In genomic region chr9:2023042-2023441, GRCh38 we compare ENCODE assay signal across 9 cellular contexts. TPM values are rescaled to one million over a fixed set of nuclear protein-coding genes. Genes with fewer than 3 reads are reported as not detected.
DNase-seq lines count a peak whose midpoint lies in the region; ATAC-seq and TF ChIP-seq lines count a peak whose summit lies in the region.
"Had no signal": no experiment of that assay in that cellular context is flagged by ENCODE, and none has a peak within 500 bp of the region (broad histone marks: within the 10 kb centered on the region; RNA-seq: fewer than 3 reads in every experiment).

No MANE protein-coding gene starts in this region.

- H3K27me3 Mint-ChIP-seq in naive thymus-derived CD4-positive, alpha-beta T cell, result no peaks in the 10 kb centered on the region
- H3K27me3 Mint-ChIP-seq in chondrocyte (ENCODE audit: low read depth), result no peaks in the 10 kb centered on the region

- peak overlapping the region; percentile 61 to 100 (median 74) for H3K4me3 Mint-ChIP-seq in naive thymus-derived CD4-positive, alpha-beta T cell
- H3K4me3 Mint-ChIP-seq in chondrocyte (ENCODE audit: unreplicated experiment), result no peak overlapping the region

- H3K4me1 Mint-ChIP-seq in naive thymus-derived CD4-positive, alpha-beta T cell, result peaks cover 77 to 98% (median 90%) of the 10 kb centered on the region in 7 donors
- peaks cover 71% of the 10 kb centered on the region for H3K4me1 Mint-ChIP-seq in chondrocyte (ENCODE audit: low read depth)

- POLR2A ChIA-PET in naive thymus-derived CD4-positive, alpha-beta T cell (lab: Charles Lee), result interaction anchor here (4.6 kb wide), 1 partner anchor 31 kb away, joined by 24 read pairs; no protein-coding TSS in a partner anchor

- H3K4me1 ChIP-seq in BLaER1, result peaks cover 90% of the 10 kb centered on the region
- peaks cover 90 to 95% of the 10 kb centered on the region in 2 donors for H3K4me1 ChIP-seq in naive thymus-derived CD4-positive, alpha-beta T cell (ENCODE audit: control insufficient read depth in 2 of 2, insufficient read depth in 2 of 2, low read length in 2 of 2)

- H4K20me1 ChIP-seq in BLaER1, result peaks cover 100% of the 10 kb centered on the region

- no peaks in the 10 kb centered on the region for H3K9me3 ChIP-seq in BLaER1
- no peaks in the 10 kb centered on the region for H3K9me3 ChIP-seq in naive thymus-derived CD4-positive, alpha-beta T cell (ENCODE audit: control insufficient read depth in 2 of 3, low read length in 3 of 3)

- intact Hi-C loops in naive thymus-derived CD4-positive, alpha-beta T cell (cut with micrococcal nuclease), result loop anchor here (2.0 to 10.0 kb wide), 3 partner anchors 22 to 742 kb away; partner anchors contain the start of gene VLDLR (in 1 of the 2)

- H3K36me3 ChIP-seq in BLaER1, result no peaks in the 10 kb centered on the region
- no peaks in the 10 kb centered on the region for H3K36me3 ChIP-seq in naive thymus-derived CD4-positive, alpha-beta T cell (ENCODE audit: control insufficient read depth in 2 of 3, insufficient read depth in 3 of 3, low read length in 3 of 3)

- H3K27ac ChIP-seq in BLaER1, result no peak overlapping the region
- peak overlapping the region; percentile 56 for H3K27ac ChIP-seq in caudate nucleus (ENCODE audit: low read depth, low read length)
- peak overlapping the region; percentile 14 for H3K27ac ChIP-seq in naive thymus-derived CD4-positive, alpha-beta T cell (ENCODE audit: low read depth, low read length)

- H3K36me3 Mint-ChIP-seq in naive thymus-derived CD4-positive, alpha-beta T cell, result peaks cover 0 to 27% (median 3%) of the 10 kb centered on the region in 5 donors
- no peaks in the 10 kb centered on the region for H3K36me3 Mint-ChIP-seq in chondrocyte (ENCODE audit: low read depth)

- H3K27ac Mint-ChIP-seq in naive thymus-derived CD4-positive, alpha-beta T cell, result peak overlapping the region; percentile 64 to 92 (median 84)
- no peak overlapping the region for H3K27ac Mint-ChIP-seq in chondrocyte (ENCODE audit: unreplicated experiment)

- H3K9ac ChIP-seq in BLaER1, result no peak overlapping the region

- DNase-seq in caudate nucleus (lab: John Stamatoyannopoulos, UW), result peak in 8 of 61 donors; percentile 1 to 40 (median 3)
- no peak for DNase-seq in naive thymus-derived CD4-positive, alpha-beta T cell
- no peak for DNase-seq in DMS79 (lab: John Stamatoyannopoulos, UW)
- no peak for DNase-seq in chondrocyte (ENCODE audit: low spot score)
- no peak for DNase-seq in glomerular visceral epithelial cell (ENCODE audit: extremely low spot score)
- DNase-seq in NCI-H446 (lab: John Stamatoyannopoulos, UW), result no peak

- H3K4me2 ChIP-seq in BLaER1, result peak overlapping the region; percentile 55

- TF ChIP-seq CTCF in chondrocyte (IDR thresholded peaks at IDR 0.05), result no peak

- CTCF ChIA-PET in naive thymus-derived CD4-positive, alpha-beta T cell (lab: Charles Lee), result no interaction called here

- H3K9me3 Mint-ChIP-seq in naive thymus-derived CD4-positive, alpha-beta T cell, result no peaks in the 10 kb centered on the region
- no peaks in the 10 kb centered on the region for H3K9me3 Mint-ChIP-seq in chondrocyte (ENCODE audit: low read depth)

- peak; percentile 1 for ATAC-seq in GM21723 (IDR thresholded peaks at IDR 0.05; ENCODE audit: unreplicated experiment)
- no peak for ATAC-seq in naive thymus-derived CD4-positive, alpha-beta T cell
- ATAC-seq: left lobe of liver had no signal

- H3K4me3 ChIP-seq in BLaER1, result no peak overlapping the region
- H3K4me3 ChIP-seq in naive thymus-derived CD4-positive, alpha-beta T cell (ENCODE audit: low read length), result peak overlapping the region; percentile 37

- H3K27me3 ChIP-seq in BLaER1, result no peaks in the 10 kb centered on the region
- H3K27me3 ChIP-seq in naive thymus-derived CD4-positive, alpha-beta T cell (ENCODE audit: control insufficient read depth in 2 of 2, insufficient read depth in 2 of 2, low read length in 2 of 2), result no peaks in the 10 kb centered on the region

RNA-seq across cellular contexts. Expression of gene SMARCA2, which starts 7.9 kb away (rescaled TPM):
- total RNA-seq in naive thymus-derived CD4-positive, alpha-beta T cell, result 100 to 1,000 TPM; 233 to 294 (median 258) TPM
- 10 to 100 TPM; 37.1 to 52.7 TPM for polyA plus RNA-seq in naive thymus-derived CD4-positive, alpha-beta T cell
- 82.5 to 158 TPM (median 95.1 TPM) in 3 replicates for total RNA-seq in chondrocyte
